22 cellular contexts compared by ENCODE assay signal in the genomic region with DNA sequence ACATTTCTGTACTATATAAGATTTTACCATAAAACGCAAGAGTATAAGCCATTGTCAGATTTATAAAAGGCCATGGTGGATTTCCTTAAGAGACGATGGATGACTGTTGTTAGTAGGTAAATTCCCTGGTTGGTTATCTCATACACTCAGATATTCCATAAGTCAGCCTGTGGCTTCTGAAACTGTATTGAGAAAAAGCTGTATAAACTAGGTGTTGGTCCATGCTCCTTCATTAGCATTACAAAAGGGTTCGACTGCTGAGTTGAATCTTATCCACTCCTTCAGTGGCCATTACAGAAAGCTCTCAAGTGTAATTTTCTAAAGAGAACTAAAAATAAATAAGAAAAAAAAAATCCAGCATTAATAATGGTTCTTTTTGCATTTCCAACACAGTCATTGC. TPM values are rescaled to one million over a fixed set of nuclear protein-coding genes. Genes with fewer than 3 reads are reported as not detected.
DNase-seq lines count a peak whose midpoint lies in the region; ATAC-seq and TF ChIP-seq lines count a peak whose summit lies in the region.
"Had no signal": no experiment of that assay in that cellular context is flagged by ENCODE, and none has a peak within 500 bp of the region (broad histone marks: within the 10 kb centered on the region; RNA-seq: fewer than 3 reads in every experiment).

No MANE protein-coding gene starts in this region.

- H3K27ac ChIP-seq in KOPT-K1 (ENCODE audit: low read depth, low read length, poor library complexity, severe bottlenecking): peak overlapping the region; percentile 94
- H3K27ac ChIP-seq in neural progenitor cell: no peak overlapping the region
- H3K27ac ChIP-seq: adrenal gland, dorsolateral prefrontal cortex, gastrocnemius medialis, right atrium auricular region had no signal

- H3K27me3 Mint-ChIP-seq in activated CD4-positive, alpha-beta T cell treated with anti-CD3 and anti-CD28 coated beads, Interleukin-2, amount 10 ng/mL, durations not matched to agents 24 days and 14 days: no peaks in the 10 kb centered on the region
- no peaks in the 10 kb centered on the region for H3K27me3 Mint-ChIP-seq in activated naive CD8-positive, alpha-beta T cell treated with anti-CD3 and anti-CD28 coated beads for 36 hours
- H3K27me3 Mint-ChIP-seq in neural progenitor cell (ENCODE audit: insufficient read depth, low read depth) (peaks cover 2% of the 10 kb centered on the region), Caco-2 (ENCODE audit: insufficient read depth, unreplicated experiment) (peaks cover 16% of the 10 kb centered on the region)

- H3K27me3 ChIP-seq in neural progenitor cell (peaks cover 8% of the 10 kb centered on the region), Caco-2 (replicated peaks; ENCODE audit: control insufficient read depth, insufficient read depth, low read length) (no peaks in the 10 kb centered on the region; the same call in 1 of the 2 replicates)
- H3K27me3 ChIP-seq: right atrium auricular region had no signal

- H3K79me2 ChIP-seq in neural progenitor cell (ENCODE audit: low read depth): no peaks in the 10 kb centered on the region

- peak overlapping the region; percentile 84 for H3K4me3 Mint-ChIP-seq in activated CD4-positive, alpha-beta T cell treated with anti-CD3 and anti-CD28 coated beads, Interleukin-2, amount 10 ng/mL, durations not matched to agents 24 days and 14 days
- H3K4me3 Mint-ChIP-seq in activated naive CD8-positive, alpha-beta T cell treated with anti-CD3 and anti-CD28 coated beads for 36 hours: peak overlapping the region; percentile 88
- no peak overlapping the region for H3K4me3 Mint-ChIP-seq in neural progenitor cell
- no peak overlapping the region for H3K4me3 Mint-ChIP-seq in Caco-2 (ENCODE audit: unreplicated experiment)
- H3K4me3 Mint-ChIP-seq: CD14-positive monocyte had no signal

- H3K36me3 ChIP-seq in KOPT-K1 (ENCODE audit: insufficient read depth, low read length) (0 out of 2 replicates have a peak, but pooled peaks cover 5% of the 10 kb centered on the region), neural progenitor cell (no peaks in the 10 kb centered on the region), Caco-2 (ENCODE audit: control insufficient read depth, insufficient read depth, low read length) (no peaks in the 10 kb centered on the region)
- H3K36me3 ChIP-seq: adrenal gland, gastrocnemius medialis, right atrium auricular region had no signal

- H3K4me1 Mint-ChIP-seq in activated CD4-positive, alpha-beta T cell treated with anti-CD3 and anti-CD28 coated beads, Interleukin-2, amount 10 ng/mL, durations not matched to agents 24 days and 14 days: peaks cover 59% of the 10 kb centered on the region
- H3K4me1 Mint-ChIP-seq in activated naive CD8-positive, alpha-beta T cell treated with anti-CD3 and anti-CD28 coated beads for 36 hours: peaks cover 52% of the 10 kb centered on the region
- H3K4me1 Mint-ChIP-seq in neural progenitor cell (peaks cover 28% of the 10 kb centered on the region), Caco-2 (ENCODE audit: low read depth, unreplicated experiment) (no peaks in the 10 kb centered on the region)

- intact Hi-C loops in activated CD4-positive, alpha-beta T cell treated with anti-CD3 and anti-CD28 coated beads, Interleukin-2, amount 10 ng/mL, durations not matched to agents 24 days and 14 days (cut with micrococcal nuclease): loop anchor here (1.0 to 10.0 kb wide), 2 partner anchors 14 to 269 kb away; a partner anchor contains a TSS
- intact Hi-C loops in left ventricle myocardium superior (cut with micrococcal nuclease): no loop called here
- intact Hi-C loops in Caco-2 (cut with micrococcal nuclease; ENCODE audit: unreplicated experiment): no loop called here

- TF ChIP-seq CTCF in neural progenitor cell (IDR thresholded peaks at IDR 0.05) (no peak), Caco-2 (IDR thresholded peaks at IDR 0.05; ENCODE audit: insufficient read depth in 1 of 2, low read depth in 1 of 2, low read length in 1 of 2, severe bottlenecking in 1 of 2, unreplicated experiment in 1 of 2) (no peak)

- no TSS peak for BruUV-seq in Caco-2 (replicated peaks; lab: Mats Ljungman, UMichigan)

- DNase-seq in activated CD4-positive, alpha-beta T cell treated with anti-CD3 and anti-CD28 coated beads, Interleukin-2, amount 10 ng/mL, durations not matched to agents 24 days and 14 days: no peak
- no peak for DNase-seq in activated CD4-positive, alpha-beta T cell treated with anti-CD3 and anti-CD28 coated beads, Interleukin-2, amount 50 U/mL, for 48 hours
- DNase-seq in activated naive CD8-positive, alpha-beta T cell treated with anti-CD3 and anti-CD28 coated beads for 36 hours: no peak
- DNase-seq in neural progenitor cell (ENCODE audit: low spot score) (peak; percentile 34), left ventricle myocardium superior (no peak), Caco-2 (no peak)
- no peak for DNase-seq in stimulated activated CD4-positive, alpha-beta T cell treated with anti-CD3 and anti-CD28 coated beads, Interleukin-15, amount 100 ng/mL, for 24 hours
- DNase-seq: ACHN, adrenal gland, dorsolateral prefrontal cortex, gastrocnemius medialis, GOT3, left cardiac atrium, NCI-H1105, NCI-H774, RPMI8226 had no signal

- H3K9me3 ChIP-seq in KOPT-K1 (ENCODE audit: insufficient read depth, low read length, poor library complexity, severe bottlenecking): no peaks in the 10 kb centered on the region
- H3K9me3 ChIP-seq in neural progenitor cell (ENCODE audit: low read depth): no peaks in the 10 kb centered on the region
- no peaks in the 10 kb centered on the region for H3K9me3 ChIP-seq in Caco-2
- H3K9me3 ChIP-seq: adrenal gland, gastrocnemius medialis, right atrium auricular region had no signal

- no peaks in the 10 kb centered on the region for H4K20me1 ChIP-seq in neural progenitor cell (ENCODE audit: low read depth)

- no peak overlapping the region for H3K4me2 ChIP-seq in neural progenitor cell

- H3K27ac Mint-ChIP-seq in activated CD4-positive, alpha-beta T cell treated with anti-CD3 and anti-CD28 coated beads, Interleukin-2, amount 10 ng/mL, durations not matched to agents 24 days and 14 days: peak overlapping the region; percentile 91
- peak overlapping the region; percentile 98 for H3K27ac Mint-ChIP-seq in activated naive CD8-positive, alpha-beta T cell treated with anti-CD3 and anti-CD28 coated beads for 36 hours
- no peak overlapping the region for H3K27ac Mint-ChIP-seq in neural progenitor cell
- H3K27ac Mint-ChIP-seq in Caco-2 (ENCODE audit: unreplicated experiment): no peak overlapping the region
- H3K27ac Mint-ChIP-seq: CD14-positive monocyte had no signal

- CTCF ChIA-PET in Caco-2 (lab: Charles Lee): interaction anchor here (0.6 kb wide), 1 partner anchor 26 kb away, joined by 7 read pairs; no protein-coding TSS in a partner anchor

- no peaks in the 10 kb centered on the region for H3F3A ChIP-seq in neural progenitor cell (ENCODE audit: low read depth)

- POLR2A ChIA-PET in Caco-2 (lab: Charles Lee): no interaction called here

- no peak overlapping the region for H3K9ac ChIP-seq in neural progenitor cell

- peaks cover 7% of the 10 kb centered on the region for H3K36me3 Mint-ChIP-seq in activated CD4-positive, alpha-beta T cell treated with anti-CD3 and anti-CD28 coated beads, Interleukin-2, amount 10 ng/mL, durations not matched to agents 24 days and 14 days (ENCODE audit: low read depth)
- H3K36me3 Mint-ChIP-seq in activated naive CD8-positive, alpha-beta T cell treated with anti-CD3 and anti-CD28 coated beads for 36 hours: peaks cover 32% of the 10 kb centered on the region
- no peaks in the 10 kb centered on the region for H3K36me3 Mint-ChIP-seq in neural progenitor cell
- no peaks in the 10 kb centered on the region for H3K36me3 Mint-ChIP-seq in Caco-2 (ENCODE audit: insufficient read depth, unreplicated experiment)
- H3K36me3 Mint-ChIP-seq: CD14-positive monocyte had no signal

- H3K9me3 Mint-ChIP-seq in activated CD4-positive, alpha-beta T cell treated with anti-CD3 and anti-CD28 coated beads, Interleukin-2, amount 10 ng/mL, durations not matched to agents 24 days and 14 days: no peaks in the 10 kb centered on the region
- H3K9me3 Mint-ChIP-seq in activated naive CD8-positive, alpha-beta T cell treated with anti-CD3 and anti-CD28 coated beads for 36 hours: no peaks in the 10 kb centered on the region
- no peaks in the 10 kb centered on the region for H3K9me3 Mint-ChIP-seq in neural progenitor cell
- no peaks in the 10 kb centered on the region for H3K9me3 Mint-ChIP-seq in Caco-2 (ENCODE audit: unreplicated experiment)

- no peak overlapping the region for H2AFZ ChIP-seq in neural progenitor cell (replicated peaks)

- H3K4me3 ChIP-seq in neural progenitor cell (no peak overlapping the region), Caco-2 (ENCODE audit: low read depth, low read length) (no peak overlapping the region)
- H3K4me3 ChIP-seq: adrenal gland, dorsolateral prefrontal cortex, gastrocnemius medialis, right atrium auricular region had no signal

- H3K4me1 ChIP-seq in neural progenitor cell: peaks cover 11% of the 10 kb centered on the region
- H3K4me1 ChIP-seq in Caco-2: no peaks in the 10 kb centered on the region
- H3K4me1 ChIP-seq: adrenal gland, gastrocnemius medialis, right atrium auricular region had no signal

- no peak for ATAC-seq in left ventricle myocardium superior
- ATAC-seq: gastrocnemius medialis, left cardiac atrium had no signal

RNA-seq across cellular contexts. Expression of a gene that starts 5.3 kb away (rescaled TPM):
- total RNA-seq in activated CD4-positive, alpha-beta T cell treated with anti-CD3 and anti-CD28 coated beads, Interleukin-2, amount 10 ng/mL, durations not matched to agents 24 days and 14 days: 34.4 and 38.4 TPM in 2 replicates
- total RNA-seq in activated naive CD8-positive, alpha-beta T cell treated with anti-CD3 and anti-CD28 coated beads for 36 hours: 10 to 100 TPM; 65.2 to 65.5 TPM
- total RNA-seq in neural progenitor cell (ENCODE audit: low replicate concordance) (not detected in 2 replicates), left ventricle myocardium superior (1.2 TPM), Caco-2 (2022) (not detected in 2 replicates)
- total RNA-seq: HT-29, LHCN-M2, osteoblast had no signal

RNA-seq across cellular contexts. Expression of a gene that starts 12.6 kb away (rescaled TPM):
- total RNA-seq in activated CD4-positive, alpha-beta T cell treated with anti-CD3 and anti-CD28 coated beads, Interleukin-2, amount 10 ng/mL, durations not matched to agents 24 days and 14 days: 0.09 and 0.56 TPM in 2 replicates
- total RNA-seq in activated naive CD8-positive, alpha-beta T cell treated with anti-CD3 and anti-CD28 coated beads for 36 hours: under 1 TPM; 0.20 to 0.39 TPM
- not detected in 2 replicates for total RNA-seq in neural progenitor cell (ENCODE audit: low replicate concordance)
- not detected for total RNA-seq in left ventricle myocardium superior
- not detected in 2 replicates for total RNA-seq in Caco-2 (2022)
- total RNA-seq: dorsolateral prefrontal cortex, gastrocnemius medialis, HT-29, left cardiac atrium, LHCN-M2, osteoblast, right atrium auricular region had no signal

RNA-seq across cellular contexts. Expression of a gene that starts 54.0 kb away (rescaled TPM):
- total RNA-seq in activated CD4-positive, alpha-beta T cell treated with anti-CD3 and anti-CD28 coated beads, Interleukin-2, amount 10 ng/mL, durations not matched to agents 24 days and 14 days: 0.90 and 0.96 TPM in 2 replicates
- total RNA-seq in activated naive CD8-positive, alpha-beta T cell treated with anti-CD3 and anti-CD28 coated beads for 36 hours: 1 to 10 TPM; 1.0 to 1.3 TPM
- total RNA-seq in neural progenitor cell (ENCODE audit: low replicate concordance) (not detected in 2 replicates), left ventricle myocardium superior (not detected), Caco-2 (2022) (not detected in 2 replicates)
- total RNA-seq: adrenal gland, gastrocnemius medialis, HT-29, left cardiac atrium, LHCN-M2, osteoblast, right atrium auricular region had no signal

Comparison
In these comparisons a context has a peak if more than half of its experiments do, and no peak if none do; other contexts are left out.
1. H3K27ac Mint-ChIP-seq: peak in activated CD4-positive, alpha-beta T cell treated with anti-CD3 and anti-CD28 coated beads, Interleukin-2, amount 10 ng/mL, durations not matched to agents 24 days and 14 days (single experiment) and activated naive CD8-positive, alpha-beta T cell treated with anti-CD3 and anti-CD28 coated beads for 36 hours (single experiment); none in neural progenitor cell (single experiment) and Caco-2 (single experiment).
2. H3K4me3 Mint-ChIP-seq: peak in activated CD4-positive, alpha-beta T cell treated with anti-CD3 and anti-CD28 coated beads, Interleukin-2, amount 10 ng/mL, durations not matched to agents 24 days and 14 days (single experiment) and activated naive CD8-positive, alpha-beta T cell treated with anti-CD3 and anti-CD28 coated beads for 36 hours (single experiment); none in neural progenitor cell (single experiment) and Caco-2 (single experiment).
3. RNA of a gene that starts 5.3 kb away (total RNA-seq): 65.2 to 65.5 TPM in activated naive CD8-positive, alpha-beta T cell treated with anti-CD3 and anti-CD28 coated beads for 36 hours and 34.4 to 38.4 TPM in activated CD4-positive, alpha-beta T cell treated with anti-CD3 and anti-CD28 coated beads, Interleukin-2, amount 10 ng/mL, durations not matched to agents 24 days and 14 days; 1.2 TPM in left ventricle myocardium superior (single experiment), not detected in neural progenitor cell and not detected in Caco-2; every median in the first group is over 10 times any median in the second.